Comparison of ENCODE assay signal across 15 cellular contexts in genomic region chr1:77292551-77292950, GRCh38. TPM values are rescaled to one million over a fixed set of nuclear protein-coding genes. Genes with fewer than 3 reads are reported as not detected.
DNase-seq lines count a peak whose midpoint lies in the region; ATAC-seq and TF ChIP-seq lines count a peak whose summit lies in the region.
"Had no signal": no experiment of that assay in that cellular context is flagged by ENCODE, and none has a peak within 500 bp of the region (broad histone marks: within the 10 kb centered on the region; RNA-seq: fewer than 3 reads in every experiment).

No MANE protein-coding gene starts in this region.

- no peak overlapping the region for H3K4me3 ChIP-seq in Loucy (ENCODE audit: low read length, poor library complexity, severe bottlenecking)
- H3K4me3 ChIP-seq: GM23248 had no signal

- no peaks in the 10 kb centered on the region for H3K79me2 ChIP-seq in Loucy (ENCODE audit: insufficient read depth, low read length)

- H3K9ac ChIP-seq in Loucy (ENCODE audit: low read depth, low read length, poor library complexity, severe bottlenecking), result no peak overlapping the region
- H3K9ac ChIP-seq: GM23248 had no signal

- H3K36me3 ChIP-seq in Loucy (ENCODE audit: insufficient read depth, low read length), result no peaks in the 10 kb centered on the region

- no peaks in the 10 kb centered on the region for H3K9me3 ChIP-seq in Loucy (ENCODE audit: insufficient read depth, low read depth, low read length)

- TF ChIP-seq CTCF in Loucy (conservative IDR thresholded peaks at IDR 0.05; ENCODE audit: low read length), result no peak

- no peaks in the 10 kb centered on the region for H3K27me3 ChIP-seq in Loucy (ENCODE audit: insufficient read depth, low read length, poor library complexity, severe bottlenecking)

- H3K9me2 ChIP-seq in Loucy (replicated peaks; ENCODE audit: low read depth, low read length), result no peaks in the 10 kb centered on the region

- no peak overlapping the region for H3K4me2 ChIP-seq in Loucy (ENCODE audit: low read depth, low read length, poor library complexity, severe bottlenecking)

- H3F3A ChIP-seq in Loucy (ENCODE audit: low read depth), result no peaks in the 10 kb centered on the region

- H2AFZ ChIP-seq in Loucy (ENCODE audit: low read length), result 0 out of 2 replicates have a peak overlapping the region, but pooled peaks have one; percentile 3
- H2AFZ ChIP-seq: GM23248 had no signal

- no peaks in the 10 kb centered on the region for H4K20me1 ChIP-seq in Loucy (ENCODE audit: insufficient read depth, low read length, poor library complexity, severe bottlenecking)

- DNase-seq in LHCN-M2 (ENCODE audit: low read depth) (peak; percentile 94), myocyte (ENCODE audit: low read depth) (peak; percentile 88), NCI-H1436 (lab: John Stamatoyannopoulos, UW) (no peak), NK-92 (lab: John Stamatoyannopoulos, UW; ENCODE audit: unreplicated experiment) (no peak)
- DNase-seq: C1 segment of cervical spinal cord; Calu3; CD4-positive, alpha-beta memory T cell; COR-L47; DMS53; DMS79 treated with DMSO at 0.1 percent for 48 hours; GM23248; H7; HCEC 1CT had no signal

- no peak for ATAC-seq in GM21825 (IDR thresholded peaks at IDR 0.05; ENCODE audit: unreplicated experiment)

- peaks cover 14% of the 10 kb centered on the region for H3K4me1 ChIP-seq in Loucy (ENCODE audit: insufficient read depth, low read length, poor library complexity, severe bottlenecking)

RNA-seq across cellular contexts. Expression of gene AK5, which starts 10.7 kb away (rescaled TPM):
- 426 and 430 TPM in 2 replicates for total RNA-seq in LHCN-M2 (2014; rRNA removed)
- polyA plus RNA-seq in LHCN-M2 (2012), result 242 TPM
- 77.7 and 92.6 TPM in 2 replicates for total RNA-seq in myocyte
- 39.0 TPM for polyA plus RNA-seq in myocyte (2012)
- total RNA-seq: Calu3 had no signal

Comparison
In these comparisons a context has a peak if more than half of its experiments do, and no peak if none do; other contexts are left out.
1. DNase-seq: peak in LHCN-M2 (single experiment) and myocyte (single experiment); none in NCI-H1436 (single experiment) and NK-92 (single experiment).